Comparison of ENCODE assay signal across 1 cellular context in genomic region chr9:128918921-128919320, GRCh38.
TF ChIP-seq lines count a peak whose summit lies in the region.

No MANE protein-coding gene starts in this region.

TF ChIP-seq in A549, 52 proteins besides CTCF, POLR2A, EP300 and RAD21:
- TF ChIP-seq NFE2L2 (conservative IDR thresholded peaks at IDR 0.05; ENCODE audit: low read length) (no peak), HMGXB4 (CRISPR knock-in tag; IDR thresholded peaks at IDR 0.05; ENCODE audit: borderline replicate concordance) (no peak), USF2 (IDR thresholded peaks at IDR 0.05) (no peak), ZC3H11A (IDR thresholded peaks at IDR 0.05) (no peak), ZNF302 (CRISPR knock-in tag; IDR thresholded peaks at IDR 0.05) (no peak), NR3C1 (IDR thresholded peaks at IDR 0.05) (no peak), RFX5 (IDR thresholded peaks at IDR 0.05) (no peak), CHD2 (IDR thresholded peaks at IDR 0.05; ENCODE audit: low read length, partially characterized antibody) (no peak), BCL3 (IDR thresholded peaks at IDR 0.05) (no peak), FOSL2 (IDR thresholded peaks at IDR 0.05) (no peak), FOSL2 (CRISPR knock-in tag; IDR thresholded peaks at IDR 0.05) (no peak), RARB (CRISPR knock-in tag; IDR thresholded peaks at IDR 0.05) (no peak), ATOH8 (CRISPR knock-in tag; IDR thresholded peaks at IDR 0.05; ENCODE audit: low read depth) (no peak), ZSCAN20 (CRISPR knock-in tag; IDR thresholded peaks at IDR 0.05) (no peak)
